8 cellular contexts compared by ENCODE assay signal in genomic region chrX:9829308-9830267, GRCh38. TPM values are rescaled to one million over a fixed set of nuclear protein-coding genes. Genes with fewer than 3 reads are reported as not detected.
A peak's percentile ranks its signal among the peaks of the same experiment; 100 is the strongest.
DNase-seq lines count a peak whose midpoint lies in the region; ATAC-seq, FAIRE-seq and TF ChIP-seq lines count a peak whose summit lies in the region.

No MANE protein-coding gene starts in this region.

- no peaks in the 10 kb centered on the region for H3K9me3 Mint-ChIP-seq in activated CD4-positive, alpha-beta T cell treated with anti-CD3 and anti-CD28 coated beads, Interleukin-2, amount 10 ng/mL, durations not matched to agents 24 days and 14 days

- DNase-seq in HCEC 1CT (peak; percentile 1), MG63 (peak; percentile 13), kidney (no peak), OCI-M1 (lab: John Stamatoyannopoulos, UW) (no peak), ureter (ENCODE audit: low spot score) (no peak), upper lobe of right lung (no peak)
- no peak for DNase-seq in activated CD4-positive, alpha-beta T cell treated with anti-CD3 and anti-CD28 coated beads, Interleukin-2, amount 10 ng/mL, durations not matched to agents 24 days and 14 days

- no peak overlapping the region for H3K27ac Mint-ChIP-seq in activated CD4-positive, alpha-beta T cell treated with anti-CD3 and anti-CD28 coated beads, Interleukin-2, amount 10 ng/mL, durations not matched to agents 24 days and 14 days

- peaks cover 5% of the 10 kb centered on the region for H3K4me1 Mint-ChIP-seq in activated CD4-positive, alpha-beta T cell treated with anti-CD3 and anti-CD28 coated beads, Interleukin-2, amount 10 ng/mL, durations not matched to agents 24 days and 14 days

- H3K36me3 Mint-ChIP-seq in activated CD4-positive, alpha-beta T cell treated with anti-CD3 and anti-CD28 coated beads, Interleukin-2, amount 10 ng/mL, durations not matched to agents 24 days and 14 days (ENCODE audit: low read depth): no peaks in the 10 kb centered on the region

- TF ChIP-seq CTCF in kidney (IDR thresholded peaks at IDR 0.05; ENCODE audit: borderline replicate concordance, extremely low read depth, insufficient read depth) (no peak), upper lobe of right lung (IDR thresholded peaks at IDR 0.05) (no peak)

- ATAC-seq in GM18858 (IDR thresholded peaks at IDR 0.05; ENCODE audit: unreplicated experiment) (peak; percentile 98), upper lobe of right lung (no peak)

- H3K4me1 ChIP-seq in kidney (ENCODE audit: control insufficient read depth in 1 of 2, insufficient read depth in 1 of 2, low read depth in 1 of 2, low read length in 2 of 2) (peaks cover 8 to 15% of the 10 kb centered on the region in 2 donors), upper lobe of right lung (no peaks in the 10 kb centered on the region)

- peak; percentile 53 for FAIRE-seq in kidney (lab: Jason Lieb, UNC)

- peaks cover 4% of the 10 kb centered on the region for H3K27me3 Mint-ChIP-seq in activated CD4-positive, alpha-beta T cell treated with anti-CD3 and anti-CD28 coated beads, Interleukin-2, amount 10 ng/mL, durations not matched to agents 24 days and 14 days

- intact Hi-C loops in kidney (cut with DNase I) (no loop called here), upper lobe of right lung (cut with DNase I) (no loop called here)
- intact Hi-C loops in activated CD4-positive, alpha-beta T cell treated with anti-CD3 and anti-CD28 coated beads, Interleukin-2, amount 10 ng/mL, durations not matched to agents 24 days and 14 days (cut with micrococcal nuclease): no loop called here

- H3K4me3 ChIP-seq in MG63: no peak overlapping the region
- no peak overlapping the region for H3K4me3 ChIP-seq in kidney (ENCODE audit: low read length in 2 of 2)
- no peak overlapping the region for H3K4me3 ChIP-seq in upper lobe of right lung

- no peaks in the 10 kb centered on the region for H3K9me3 ChIP-seq in MG63
- no peaks in the 10 kb centered on the region for H3K9me3 ChIP-seq in kidney (ENCODE audit: control insufficient read depth in 1 of 2, low read length in 2 of 2)
- no peaks in the 10 kb centered on the region for H3K9me3 ChIP-seq in upper lobe of right lung

- no peak overlapping the region for H3K9ac ChIP-seq in kidney (ENCODE audit: low read length in 2 of 2)

- H3K4me3 Mint-ChIP-seq in activated CD4-positive, alpha-beta T cell treated with anti-CD3 and anti-CD28 coated beads, Interleukin-2, amount 10 ng/mL, durations not matched to agents 24 days and 14 days: no peak overlapping the region

- no peak overlapping the region for H3K27ac ChIP-seq in kidney (ENCODE audit: low read depth in 2 of 2, low read length in 2 of 2)
- H3K27ac ChIP-seq in upper lobe of right lung: no peak overlapping the region

- H3K27me3 ChIP-seq in MG63 (no peaks in the 10 kb centered on the region), upper lobe of right lung (no peaks in the 10 kb centered on the region)

- no peaks in the 10 kb centered on the region for H3K36me3 ChIP-seq in MG63
- no peaks in the 10 kb centered on the region for H3K36me3 ChIP-seq in kidney (ENCODE audit: control insufficient read depth in 1 of 2, insufficient read depth in 2 of 2, low read length in 2 of 2)
- H3K36me3 ChIP-seq in upper lobe of right lung: no peaks in the 10 kb centered on the region

RNA-seq across cellular contexts. Expression of gene SHROOM2, which starts 43.4 kb away (rescaled TPM):
- 0.39 and 1.6 TPM in 2 replicates for total RNA-seq in MG63 (2014; rRNA removed; shearing (Covaris generic); ENCODE audit: low replicate concordance)
- total RNA-seq in kidney (11.8 TPM), ureter (17.5 TPM), upper lobe of right lung (9.6 TPM)
- polyA plus RNA-seq in kidney (ENCODE audit: insufficient read depth, low read depth, low replicate concordance): 3.5 TPM
- not detected in 2 replicates for total RNA-seq in activated CD4-positive, alpha-beta T cell treated with anti-CD3 and anti-CD28 coated beads, Interleukin-2, amount 10 ng/mL, durations not matched to agents 24 days and 14 days

Comparison
In these comparisons a context has a peak if more than half of its experiments do, and no peak if none do; other contexts are left out.
1. DNase-seq: peak in HCEC 1CT (single experiment) and MG63 (single experiment); none in kidney (single experiment), OCI-M1 (single experiment), ureter (single experiment), activated CD4-positive, alpha-beta T cell treated with anti-CD3 and anti-CD28 coated beads, Interleukin-2, amount 10 ng/mL, durations not matched to agents 24 days and 14 days (single experiment) and upper lobe of right lung (single experiment).